25 cellular contexts compared by ENCODE assay signal in genomic region chr1:202288177-202288576, GRCh38. TPM values are rescaled to one million over a fixed set of nuclear protein-coding genes. Genes with fewer than 3 reads are reported as not detected.
DNase-seq lines count a peak whose midpoint lies in the region; ATAC-seq lines count a peak whose summit lies in the region.
"Had no signal": no experiment of that assay in that cellular context is flagged by ENCODE, and none has a peak within 500 bp of the region (broad histone marks: within the 10 kb centered on the region; RNA-seq: fewer than 3 reads in every experiment).

No MANE protein-coding gene starts in this region.

- H3K9me3 Mint-ChIP-seq in activated CD4-positive, alpha-beta T cell treated with anti-CD3 and anti-CD28 coated beads, Interleukin-2, amount 10 ng/mL, durations not matched to agents 24 days and 14 days, result no peaks in the 10 kb centered on the region
- no peaks in the 10 kb centered on the region for H3K9me3 Mint-ChIP-seq in activated CD8-positive, alpha-beta T cell treated with anti-CD3 and anti-CD28 coated beads, Interleukin-2, amount 10 ng/mL, durations not matched to agents 7 days and 5 days (ENCODE audit: insufficient read depth)
- H3K9me3 Mint-ChIP-seq: activated naive CD4-positive, alpha-beta T cell treated with anti-CD3 and anti-CD28 coated beads, Interleukin-2, amount 50 U/mL, for 24 hours; naive thymus-derived CD4-positive, alpha-beta T cell; stimulated activated naive CD8-positive, alpha-beta T cell treated with anti-CD3 and anti-CD28 coated beads, Interleukin-15, Interleukin-2, amounts not matched to agents 100 ng/mL and 50 ng/mL, for 24 hours had no signal

- peaks cover 28% of the 10 kb centered on the region for H3K27me3 Mint-ChIP-seq in activated CD4-positive, alpha-beta T cell treated with anti-CD3 and anti-CD28 coated beads, Interleukin-2, amount 10 ng/mL, durations not matched to agents 24 days and 14 days
- peaks cover 30% of the 10 kb centered on the region for H3K27me3 Mint-ChIP-seq in activated CD8-positive, alpha-beta T cell treated with anti-CD3 and anti-CD28 coated beads, Interleukin-2, amount 10 ng/mL, durations not matched to agents 7 days and 5 days (ENCODE audit: low read depth)
- H3K27me3 Mint-ChIP-seq: activated naive CD4-positive, alpha-beta T cell treated with anti-CD3 and anti-CD28 coated beads, Interleukin-2, amount 50 U/mL, for 24 hours; stimulated activated naive CD8-positive, alpha-beta T cell treated with anti-CD3 and anti-CD28 coated beads, Interleukin-15, Interleukin-2, amounts not matched to agents 100 ng/mL and 50 ng/mL, for 24 hours had no signal

- DNase-seq in COLO668 (lab: John Stamatoyannopoulos, UW; ENCODE audit: unreplicated experiment) (peak; percentile 45), DMS153 treated with DMSO at 0.1 percent for 48 hours (lab: John Stamatoyannopoulos, UW; ENCODE audit: unreplicated experiment) (peak; percentile 58), NCI-H146 treated with DMSO at 0.1 percent for 48 hours (lab: John Stamatoyannopoulos, UW; ENCODE audit: unreplicated experiment) (peak; percentile 38), NCI-H748 treated with DMSO at 0.1 percent for 48 hours (lab: John Stamatoyannopoulos, UW) (peak; percentile 70), cerebellum (ENCODE audit: low spot score) (no peak), amniotic stem cell (lab: John Stamatoyannopoulos, UW) (no peak)
- no peak for DNase-seq in activated CD4-positive, alpha-beta T cell treated with anti-CD3 and anti-CD28 coated beads, Interleukin-2, amount 10 ng/mL, durations not matched to agents 24 days and 14 days
- no peak for DNase-seq in activated CD8-positive, alpha-beta T cell treated with anti-CD3 and anti-CD28 coated beads, Interleukin-2, amount 10 ng/mL, durations not matched to agents 7 days and 5 days
- DNase-seq: activated CD4-positive, alpha-beta T cell treated with anti-CD3 and anti-CD28 coated beads for 4 hours; activated CD8-positive, alpha-beta memory T cell treated with anti-CD3 and anti-CD28 coated beads for 24 hours; activated T-cell treated with anti-CD3 and anti-CD28 coated beads for 4 hours; effector CD8-positive, alpha-beta T cell; IMR-90; kidney glomerular epithelial cell; midbrain; naive thymus-derived CD4-positive, alpha-beta T cell; NCI-H1048; nucleus accumbens; right lobe of liver; stimulated activated CD8-positive, alpha-beta memory T cell treated with anti-CD3 and anti-CD28 coated beads, Interleukin-4, amount 100 ng/mL, for 48 hours; testis had no signal

- intact Hi-C loops in activated CD4-positive, alpha-beta T cell treated with anti-CD3 and anti-CD28 coated beads, Interleukin-2, amount 10 ng/mL, durations not matched to agents 24 days and 14 days (cut with micrococcal nuclease), result no loop called here

- H3K4me1 Mint-ChIP-seq in activated CD4-positive, alpha-beta T cell treated with anti-CD3 and anti-CD28 coated beads, Interleukin-2, amount 10 ng/mL, durations not matched to agents 24 days and 14 days, result peaks cover 5% of the 10 kb centered on the region
- peaks cover 11% of the 10 kb centered on the region for H3K4me1 Mint-ChIP-seq in activated CD8-positive, alpha-beta T cell treated with anti-CD3 and anti-CD28 coated beads, Interleukin-2, amount 10 ng/mL, durations not matched to agents 7 days and 5 days (ENCODE audit: low read depth)

- no peak overlapping the region for H3K27ac Mint-ChIP-seq in activated CD4-positive, alpha-beta T cell treated with anti-CD3 and anti-CD28 coated beads, Interleukin-2, amount 10 ng/mL, durations not matched to agents 24 days and 14 days
- H3K27ac Mint-ChIP-seq in activated CD8-positive, alpha-beta T cell treated with anti-CD3 and anti-CD28 coated beads, Interleukin-2, amount 10 ng/mL, durations not matched to agents 7 days and 5 days, result no peak overlapping the region
- H3K27ac Mint-ChIP-seq: activated naive CD4-positive, alpha-beta T cell treated with anti-CD3 and anti-CD28 coated beads, Interleukin-2, amount 50 U/mL, for 24 hours; progenitor cell of endocrine pancreas; stimulated activated naive CD8-positive, alpha-beta T cell treated with anti-CD3 and anti-CD28 coated beads, Interleukin-15, Interleukin-2, amounts not matched to agents 100 ng/mL and 50 ng/mL, for 24 hours had no signal

- no peaks in the 10 kb centered on the region for H3K36me3 Mint-ChIP-seq in activated CD4-positive, alpha-beta T cell treated with anti-CD3 and anti-CD28 coated beads, Interleukin-2, amount 10 ng/mL, durations not matched to agents 24 days and 14 days (ENCODE audit: low read depth)
- no peaks in the 10 kb centered on the region for H3K36me3 Mint-ChIP-seq in activated CD8-positive, alpha-beta T cell treated with anti-CD3 and anti-CD28 coated beads, Interleukin-2, amount 10 ng/mL, durations not matched to agents 7 days and 5 days (ENCODE audit: low read depth)
- H3K36me3 Mint-ChIP-seq: activated naive CD4-positive, alpha-beta T cell treated with anti-CD3 and anti-CD28 coated beads, Interleukin-2, amount 50 U/mL, for 24 hours; naive thymus-derived CD4-positive, alpha-beta T cell had no signal

- CTCF ChIA-PET in activated CD8-positive, alpha-beta T cell treated with anti-CD3 and anti-CD28 coated beads, Interleukin-2, amount 10 ng/mL, durations not matched to agents 7 days and 5 days (lab: Charles Lee), result interaction anchor here (2.3 kb wide), 1 partner anchor 28 kb away, joined by 7 read pairs; no protein-coding TSS in a partner anchor

- POLR2A ChIA-PET in activated CD8-positive, alpha-beta T cell treated with anti-CD3 and anti-CD28 coated beads, Interleukin-2, amount 10 ng/mL, durations not matched to agents 7 days and 5 days (lab: Charles Lee), result no interaction called here

- no peak for ATAC-seq in activated CD8-positive, alpha-beta T cell treated with anti-CD3 and anti-CD28 coated beads, Interleukin-2, amount 10 ng/mL, durations not matched to agents 7 days and 5 days
- ATAC-seq: HCT116; naive thymus-derived CD4-positive, alpha-beta T cell; right lobe of liver had no signal

- H3K4me3 Mint-ChIP-seq in activated CD4-positive, alpha-beta T cell treated with anti-CD3 and anti-CD28 coated beads, Interleukin-2, amount 10 ng/mL, durations not matched to agents 24 days and 14 days, result no peak overlapping the region
- no peak overlapping the region for H3K4me3 Mint-ChIP-seq in activated CD8-positive, alpha-beta T cell treated with anti-CD3 and anti-CD28 coated beads, Interleukin-2, amount 10 ng/mL, durations not matched to agents 7 days and 5 days
- H3K4me3 Mint-ChIP-seq: activated naive CD4-positive, alpha-beta T cell treated with anti-CD3 and anti-CD28 coated beads, Interleukin-2, amount 50 U/mL, for 24 hours; naive thymus-derived CD4-positive, alpha-beta T cell; stimulated activated naive CD8-positive, alpha-beta T cell treated with anti-CD3 and anti-CD28 coated beads, Interleukin-15, Interleukin-2, amounts not matched to agents 100 ng/mL and 50 ng/mL, for 24 hours had no signal

RNA-seq across cellular contexts. Expression of gene UBE2T, which starts 53.6 kb away (rescaled TPM):
- total RNA-seq in activated CD4-positive, alpha-beta T cell treated with anti-CD3 and anti-CD28 coated beads, Interleukin-2, amount 10 ng/mL, durations not matched to agents 24 days and 14 days, result 92.4 and 109 TPM in 2 replicates
- total RNA-seq in cerebellum, result 20.1 TPM
- total RNA-seq in activated CD8-positive, alpha-beta T cell treated with anti-CD3 and anti-CD28 coated beads, Interleukin-2, amount 10 ng/mL, durations not matched to agents 7 days and 5 days, result 10 to 100 TPM; 83.4 to 86.0 TPM

Comparison
In these comparisons a context has a peak if more than half of its experiments do, and no peak if none do; other contexts are left out.
1. DNase-seq: peak in COLO668 (single experiment), DMS153 treated with DMSO at 0.1 percent for 48 hours (single experiment), NCI-H146 treated with DMSO at 0.1 percent for 48 hours (single experiment) and NCI-H748 treated with DMSO at 0.1 percent for 48 hours (single experiment); none in activated CD4-positive, alpha-beta T cell treated with anti-CD3 and anti-CD28 coated beads, Interleukin-2, amount 10 ng/mL, durations not matched to agents 24 days and 14 days (single experiment), cerebellum (single experiment), activated CD8-positive, alpha-beta T cell treated with anti-CD3 and anti-CD28 coated beads, Interleukin-2, amount 10 ng/mL, durations not matched to agents 7 days and 5 days (single experiment) and amniotic stem cell (single experiment).